Comparison of ENCODE assay signal across 23 cellular contexts in the genomic region with DNA sequence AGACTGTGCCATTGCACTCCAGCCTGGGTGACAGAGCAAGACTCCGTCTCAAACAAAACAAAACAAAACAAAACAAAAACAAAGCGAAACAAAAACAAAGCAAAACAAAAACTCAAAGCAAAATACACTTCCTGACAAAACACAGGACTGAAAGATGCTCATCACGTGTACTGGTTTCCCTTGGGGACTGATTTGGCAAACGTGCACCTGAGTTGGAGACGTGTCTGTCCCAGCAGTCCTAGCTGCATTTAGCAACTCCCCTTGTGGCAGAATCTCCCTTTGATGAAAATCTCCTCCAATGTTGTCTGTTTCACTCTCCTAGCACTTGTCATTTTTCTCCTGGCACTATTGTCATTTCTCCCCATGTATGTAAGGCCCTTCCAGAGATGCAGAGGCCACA. TPM values are rescaled to one million over a fixed set of nuclear protein-coding genes. Genes with fewer than 3 reads are reported as not detected.
DNase-seq lines count a peak whose midpoint lies in the region; FAIRE-seq and TF ChIP-seq lines count a peak whose summit lies in the region.
"Had no signal": no experiment of that assay in that cellular context is flagged by ENCODE, and none has a peak within 500 bp of the region (broad histone marks: within the 10 kb centered on the region; RNA-seq: fewer than 3 reads in every experiment).

No MANE protein-coding gene starts in this region.

- no peaks in the 10 kb centered on the region for H3K36me3 Mint-ChIP-seq in T-helper 2 cell treated with Interferon-gamma antibody and Interleukin-4, amounts not matched to agents 5 μg/mL and 100 μg/mL, for 36 hours (ENCODE audit: low read depth)

- intact Hi-C loops in OCI-LY7 (cut with micrococcal nuclease; ENCODE audit: unreplicated experiment), result no loop called here

- TF ChIP-seq CTCF in GM06990 (IDR thresholded peaks at IDR 0.05; ENCODE audit: insufficient read depth, low read length, poor library complexity, severe bottlenecking) (no peak), GM20000 (IDR thresholded peaks at IDR 0.05; ENCODE audit: extremely low read depth, missing control alignments) (no peak), OCI-LY7 (conservative IDR thresholded peaks at IDR 0.05; ENCODE audit: low read length) (no peak), tibial nerve (IDR thresholded peaks at IDR 0.05) (no peak)

- H3K4me1 Mint-ChIP-seq in T-helper 2 cell treated with Interferon-gamma antibody and Interleukin-4, amounts not matched to agents 5 μg/mL and 100 μg/mL, for 36 hours (ENCODE audit: low read depth), result no peaks in the 10 kb centered on the region

- no peaks in the 10 kb centered on the region for H3K9me3 ChIP-seq in OCI-LY7 (ENCODE audit: low read length)
- H3K9me3 ChIP-seq in tibial nerve, result peaks cover 0 to 3% (median 0%) of the 10 kb centered on the region in 4 donors

- no peak for FAIRE-seq in urothelium cell line (lab: Jason Lieb, UNC)
- FAIRE-seq: GM12891 had no signal

- TF ChIP-seq POLR2A in tibial nerve (IDR thresholded peaks at IDR 0.05), result no peak

- peak overlapping the region; percentile 22; the same call in 1 of the 2 replicates for H2AFZ ChIP-seq in OCI-LY7 (ENCODE audit: low read length)

- POLR2A ChIA-PET in OCI-LY7 (lab: Charles Lee), result interaction anchor here (0.5 kb wide), 1 partner anchor 1160 kb away, joined by 3 read pairs; no protein-coding TSS in a partner anchor

- CTCF ChIA-PET in OCI-LY7 (lab: Charles Lee; ENCODE audit: unreplicated experiment), result no interaction called here

- H4K20me1 ChIP-seq in OCI-LY7 (ENCODE audit: insufficient read depth, low read length), result no peaks in the 10 kb centered on the region

- no peak for TF ChIP-seq EP300 in tibial nerve (IDR thresholded peaks at IDR 0.05)

- WGBS in tibial nerve, 2 donors, result 49 to 61% methylated on average over 5 of the region's 5 CpGs

- BruUV-seq in OCI-LY7 (replicated peaks; lab: Mats Ljungman, UMichigan), result no TSS peak

- H3K27me3 ChIP-seq in GM06990 (replicated peaks; ENCODE audit: control insufficient read depth, insufficient read depth, low read length), result no peaks in the 10 kb centered on the region; the same call in 1 of the 2 replicates
- no peaks in the 10 kb centered on the region for H3K27me3 ChIP-seq in tibial nerve

- no peak overlapping the region for H3K27ac Mint-ChIP-seq in T-helper 2 cell treated with Interferon-gamma antibody and Interleukin-4, amounts not matched to agents 5 μg/mL and 100 μg/mL, for 36 hours
- H3K27ac Mint-ChIP-seq: CD14-positive monocyte had no signal

- no peak overlapping the region for H3K4me3 ChIP-seq in GM06990 (replicated peaks; ENCODE audit: low read depth, low read length)
- no peak overlapping the region for H3K4me3 ChIP-seq in OCI-LY7 (ENCODE audit: low read depth, low read length, poor library complexity, severe bottlenecking)
- no peak overlapping the region for H3K4me3 ChIP-seq in tibial nerve
- H3K4me3 ChIP-seq: SK-N-MC had no signal

- no peak overlapping the region for H3K4me2 ChIP-seq in OCI-LY7 (ENCODE audit: low read length)

- H3K4me1 ChIP-seq in OCI-LY7 (ENCODE audit: insufficient read depth, low read length, poor library complexity, severe bottlenecking) (peaks cover 3% of the 10 kb centered on the region), tibial nerve (peaks cover 0 to 12% (median 0%) of the 10 kb centered on the region in 4 donors)

- no peaks in the 10 kb centered on the region for H3K9me2 ChIP-seq in OCI-LY7 (ENCODE audit: insufficient read depth, low read length)

- H3K36me3 ChIP-seq in GM06990 (ENCODE audit: control insufficient read depth, insufficient read depth, low read length) (no peaks in the 10 kb centered on the region), OCI-LY7 (ENCODE audit: insufficient read depth, low read length) (no peaks in the 10 kb centered on the region), tibial nerve (no peaks in the 10 kb centered on the region)

- no peak overlapping the region for H3K4me3 Mint-ChIP-seq in T-helper 2 cell treated with Interferon-gamma antibody and Interleukin-4, amounts not matched to agents 5 μg/mL and 100 μg/mL, for 36 hours
- H3K4me3 Mint-ChIP-seq: CD14-positive monocyte; CD8-positive, alpha-beta memory T cell had no signal

- peaks cover 34% of the 10 kb centered on the region for H3K27me3 Mint-ChIP-seq in T-helper 2 cell treated with Interferon-gamma antibody and Interleukin-4, amounts not matched to agents 5 μg/mL and 100 μg/mL, for 36 hours (ENCODE audit: low read depth)

- peaks cover 7% of the 10 kb centered on the region for H3K9me3 Mint-ChIP-seq in T-helper 2 cell treated with Interferon-gamma antibody and Interleukin-4, amounts not matched to agents 5 μg/mL and 100 μg/mL, for 36 hours

- H3K27ac ChIP-seq in OCI-LY7 (ENCODE audit: low read depth, low read length, poor library complexity, severe bottlenecking) (no peak overlapping the region), tibial nerve (no peak overlapping the region)
- H3K27ac ChIP-seq: SK-N-MC had no signal

- H3K79me2 ChIP-seq in OCI-LY7 (ENCODE audit: insufficient read depth, low read depth, low read length), result no peaks in the 10 kb centered on the region

- peak; percentile 17 for DNase-seq in GM06990 (ENCODE audit: extremely low read depth, insufficient read length)
- DNase-seq in GM20000 (ENCODE audit: low spot score), result peak; percentile 15
- peak; percentile 7 for DNase-seq in OCI-LY7 (ENCODE audit: low spot score)
- DNase-seq in tibial nerve (ENCODE audit: low spot score in 2 of 2), result peak; percentile 21 to 27
- DNase-seq in T-helper 2 cell treated with Interferon-gamma antibody and Interleukin-4, amounts not matched to agents 5 μg/mL and 100 μg/mL, for 36 hours (ENCODE audit: low spot score), result no peak
- no peak for DNase-seq in cerebellum (ENCODE audit: low spot score)
- DNase-seq in urothelium cell line (ENCODE audit: low spot score), result no peak
- DNase-seq: CD8-positive, alpha-beta memory T cell; DND-41; KBM-7; NCI-H1105 treated with DMSO at 0.1 percent for 48 hours; NCI-H146; NCI-H2029; NCI-H226; NCI-H510A; NCI-H69; SIG-M5 had no signal

RNA-seq across cellular contexts. Expression of a gene that starts 6.8 kb away (rescaled TPM):
- total RNA-seq in OCI-LY7 (2014; rRNA removed; shearing (Covaris generic)), result not detected in 2 replicates
- total RNA-seq in OCI-LY7 (2022) (not detected in 2 replicates), tibial nerve (10 to 100 TPM in 1 of 4 donors, 1 to 10 TPM in 3; 6.9 to 15.1 (median 8.3) TPM), cerebellum (4.7 TPM)
- total RNA-seq: H4, LHCN-M2, MCF 10A had no signal

Comparison
In these comparisons a context has a peak if more than half of its experiments do, and no peak if none do; other contexts are left out.
1. DNase-seq: peak in GM06990 (single experiment), GM20000 (single experiment), OCI-LY7 (single experiment) and tibial nerve (2 of 2); none in T-helper 2 cell treated with Interferon-gamma antibody and Interleukin-4, amounts not matched to agents 5 μg/mL and 100 μg/mL, for 36 hours (single experiment), cerebellum (single experiment) and urothelium cell line (single experiment).